ENCODE assay signal across 1 cellular context in genomic region chr6:150418825-150419594, GRCh38.
TF ChIP-seq lines count a peak whose summit lies in the region.

No MANE protein-coding gene starts in this region.

TF ChIP-seq in HepG2, 621 proteins besides CTCF, POLR2A, EP300 and RAD21 (continued from another document):
- no peak for TF ChIP-seq ZNF333 (CRISPR knock-in tag; IDR thresholded peaks at IDR 0.05; ENCODE audit: borderline replicate concordance)
- TF ChIP-seq PHB2 (IDR thresholded peaks at IDR 0.05; ENCODE audit: partially characterized antibody), result no peak
- TF ChIP-seq YEATS4 (CRISPR knock-in tag; IDR thresholded peaks at IDR 0.05; ENCODE audit: borderline replicate concordance), result no peak
- 0 out of 2 replicates have a peak, but pooled peaks have one; percentile 19 for TF ChIP-seq GATAD1 (CRISPR knock-in tag; IDR thresholded peaks at IDR 0.05)
- no peak for TF ChIP-seq SRSF9 (IDR thresholded peaks at IDR 0.05; ENCODE audit: borderline replicate concordance, insufficient read depth, low read depth, low read length, poor library complexity, severe bottlenecking)
- TF ChIP-seq KAT8 (CRISPR knock-in tag; IDR thresholded peaks at IDR 0.05), result 0 out of 2 replicates have a peak, but pooled peaks have one; percentile 38
- TF ChIP-seq, protein P1, sequence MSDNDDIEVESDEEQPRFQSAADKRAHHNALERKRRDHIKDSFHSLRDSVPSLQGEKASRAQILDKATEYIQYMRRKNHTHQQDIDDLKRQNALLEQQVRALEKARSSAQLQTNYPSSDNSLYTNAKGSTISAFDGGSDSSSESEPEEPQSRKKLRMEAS (IDR thresholded peaks at IDR 0.05), result peak; percentile 88
- peak; percentile 55; the same call in 1 of the 2 replicates for TF ChIP-seq ZNF274 (CRISPR knock-in tag; IDR thresholded peaks at IDR 0.05)
- 0 out of 2 replicates have a peak, but pooled peaks have one; percentile 32 for TF ChIP-seq ZFP82 (CRISPR knock-in tag; IDR thresholded peaks at IDR 0.05; ENCODE audit: borderline replicate concordance)
- no peak for TF ChIP-seq KDM3A (CRISPR knock-in tag; IDR thresholded peaks at IDR 0.05; ENCODE audit: low read depth)
- no peak for TF ChIP-seq PBX3 (CRISPR knock-in tag; IDR thresholded peaks at IDR 0.05; ENCODE audit: borderline replicate concordance)
- TF ChIP-seq FOXJ3 (CRISPR knock-in tag; IDR thresholded peaks at IDR 0.05; ENCODE audit: borderline replicate concordance), result no peak
- TF ChIP-seq BCL6 (CRISPR knock-in tag; IDR thresholded peaks at IDR 0.05), result no peak
- no peak for TF ChIP-seq ZSCAN21 (CRISPR knock-in tag; IDR thresholded peaks at IDR 0.05; ENCODE audit: borderline replicate concordance)
- TF ChIP-seq ZNF18 (CRISPR knock-in tag; IDR thresholded peaks at IDR 0.05; ENCODE audit: insufficient replicate concordance), result no peak
- TF ChIP-seq NR2F6 (IDR thresholded peaks at IDR 0.05), result no peak
- TF ChIP-seq NR2F6 (CRISPR knock-in tag; IDR thresholded peaks at IDR 0.05), result no peak
- TF ChIP-seq DRAP1 (CRISPR knock-in tag; IDR thresholded peaks at IDR 0.05), result no peak
- TF ChIP-seq, protein P2, sequence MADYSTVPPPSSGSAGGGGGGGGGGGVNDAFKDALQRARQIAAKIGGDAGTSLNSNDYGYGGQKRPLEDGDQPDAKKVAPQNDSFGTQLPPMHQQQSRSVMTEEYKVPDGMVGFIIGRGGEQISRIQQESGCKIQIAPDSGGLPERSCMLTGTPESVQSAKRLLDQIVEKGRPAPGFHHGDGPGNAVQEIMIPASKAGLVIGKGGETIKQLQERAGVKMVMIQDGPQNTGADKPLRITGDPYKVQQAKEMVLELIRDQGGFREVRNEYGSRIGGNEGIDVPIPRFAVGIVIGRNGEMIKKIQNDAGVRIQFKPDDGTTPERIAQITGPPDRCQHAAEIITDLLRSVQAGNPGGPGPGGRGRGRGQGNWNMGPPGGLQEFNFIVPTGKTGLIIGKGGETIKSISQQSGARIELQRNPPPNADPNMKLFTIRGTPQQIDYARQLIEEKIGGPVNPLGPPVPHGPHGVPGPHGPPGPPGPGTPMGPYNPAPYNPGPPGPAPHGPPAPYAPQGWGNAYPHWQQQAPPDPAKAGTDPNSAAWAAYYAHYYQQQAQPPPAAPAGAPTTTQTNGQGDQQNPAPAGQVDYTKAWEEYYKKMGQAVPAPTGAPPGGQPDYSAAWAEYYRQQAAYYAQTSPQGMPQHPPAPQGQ (CRISPR knock-in tag; IDR thresholded peaks at IDR 0.05; ENCODE audit: borderline replicate concordance), result no peak
- TF ChIP-seq ZNF382 (CRISPR knock-in tag; IDR thresholded peaks at IDR 0.05; ENCODE audit: borderline replicate concordance), result no peak
- no peak for TF ChIP-seq RFX5 (IDR thresholded peaks at IDR 0.05; ENCODE audit: low read depth, low read length)
- TF ChIP-seq SAP130 (CRISPR knock-in tag; IDR thresholded peaks at IDR 0.05; ENCODE audit: low read depth), result no peak
- TF ChIP-seq ZNF180 (CRISPR knock-in tag; IDR thresholded peaks at IDR 0.05; ENCODE audit: borderline replicate concordance, low read depth), result no peak
- no peak for TF ChIP-seq ATAD3A (CRISPR knock-in tag; IDR thresholded peaks at IDR 0.05)
